10 cellular contexts compared by ENCODE assay signal in genomic region chr14:68359862-68360552, GRCh38.
DNase-seq lines count a peak whose midpoint lies in the region; ATAC-seq, FAIRE-seq and TF ChIP-seq lines count a peak whose summit lies in the region.
"Had no signal": no experiment of that assay in that cellular context is flagged by ENCODE, and none has a peak within 500 bp of the region (broad histone marks: within the 10 kb centered on the region; RNA-seq: fewer than 3 reads in every experiment).

No MANE protein-coding gene starts in this region.

- H3K27ac Mint-ChIP-seq in CD4-positive, CD25-positive, alpha-beta regulatory T cell, result peak overlapping the region; percentile 76 to 87 (median 83)

- TF ChIP-seq EP300 in ovary (IDR thresholded peaks at IDR 0.05), result no peak

- H3K4me1 Mint-ChIP-seq in CD4-positive, CD25-positive, alpha-beta regulatory T cell, result peaks cover 6 to 42% (median 22%) of the 10 kb centered on the region in 4 donors

- H3K36me3 Mint-ChIP-seq in CD4-positive, CD25-positive, alpha-beta regulatory T cell, result peaks cover 5% of the 10 kb centered on the region

- H3K9me3 ChIP-seq in CD4-positive, CD25-positive, alpha-beta regulatory T cell (ENCODE audit: control insufficient read depth in 2 of 2, low read length in 2 of 2), result no peaks in the 10 kb centered on the region
- H3K9me3 ChIP-seq in ovary, result no peaks in the 10 kb centered on the region

- ATAC-seq in CD4-positive, CD25-positive, alpha-beta regulatory T cell (ENCODE audit: low read depth in 2 of 2), result no peak
- ATAC-seq in foreskin keratinocyte (peak; percentile 16), GM21529 (IDR thresholded peaks at IDR 0.05; ENCODE audit: unreplicated experiment) (no peak), HG03378 (IDR thresholded peaks at IDR 0.05; ENCODE audit: unreplicated experiment) (no peak), GM19023 (IDR thresholded peaks at IDR 0.05; ENCODE audit: unreplicated experiment) (no peak)

- intact Hi-C loops in ovary (cut with DNase I), result no loop called here

- H3K27ac ChIP-seq in CD4-positive, CD25-positive, alpha-beta regulatory T cell (ENCODE audit: insufficient read depth, low read length, poor library complexity, severe bottlenecking), result no peak overlapping the region
- H3K27ac ChIP-seq in foreskin keratinocyte, result no peak overlapping the region
- H3K27ac ChIP-seq in ovary, result peak overlapping the region; percentile 22 to 79

- no peak for TF ChIP-seq CTCF in foreskin keratinocyte (conservative IDR thresholded peaks at IDR 0.05)
- no peak for TF ChIP-seq CTCF in ovary (IDR thresholded peaks at IDR 0.05)

- TF ChIP-seq POLR2A in ovary (IDR thresholded peaks at IDR 0.05) (no peak), H54 (IDR thresholded peaks at IDR 0.05; ENCODE audit: low read depth, low read length) (no peak)

- no peaks in the 10 kb centered on the region for H3K9me3 Mint-ChIP-seq in CD4-positive, CD25-positive, alpha-beta regulatory T cell

- H3K4me1 ChIP-seq in CD4-positive, CD25-positive, alpha-beta regulatory T cell (ENCODE audit: control insufficient read depth, insufficient read depth, low read length, poor library complexity, severe bottlenecking), result peaks cover 13% of the 10 kb centered on the region
- H3K4me1 ChIP-seq in foreskin keratinocyte (peaks cover 9% of the 10 kb centered on the region), ovary (ENCODE audit: insufficient read depth) (peaks cover 24% of the 10 kb centered on the region)

- WGBS in ovary, 3 donors, result 14 to 26% (median 24%) methylated on average over 7 of the region's 7 CpGs

- H3K27me3 ChIP-seq in CD4-positive, CD25-positive, alpha-beta regulatory T cell (ENCODE audit: control insufficient read depth, insufficient read depth, low read length), result no peaks in the 10 kb centered on the region
- no peaks in the 10 kb centered on the region for H3K27me3 ChIP-seq in foreskin keratinocyte
- H3K27me3 ChIP-seq in ovary, result no peaks in the 10 kb centered on the region

- no peak for FAIRE-seq in H54 (lab: Jason Lieb, UNC)
- FAIRE-seq: endometrium had no signal

- H3K4me3 ChIP-seq in CD4-positive, CD25-positive, alpha-beta regulatory T cell (ENCODE audit: low read depth, low read length), result no peak overlapping the region
- no peak overlapping the region for H3K4me3 ChIP-seq in ovary

- no peak for DNase-seq in CD4-positive, CD25-positive, alpha-beta regulatory T cell
- DNase-seq in RPMI7951 (ENCODE audit: low read depth), result peak; percentile 9
- peak; percentile 31 to 74 for DNase-seq in foreskin keratinocyte
- DNase-seq in ovary, result peak; percentile 49 to 75 (median 66)
- DNase-seq in H54 (ENCODE audit: insufficient read length, low spot score), result no peak
- DNase-seq: NCI-H510A treated with DMSO at 0.1 percent for 48 hours had no signal

- no peaks in the 10 kb centered on the region for H3K27me3 Mint-ChIP-seq in CD4-positive, CD25-positive, alpha-beta regulatory T cell

- H3K36me3 ChIP-seq in CD4-positive, CD25-positive, alpha-beta regulatory T cell (ENCODE audit: control insufficient read depth, insufficient read depth, low read length), result no peaks in the 10 kb centered on the region
- no peaks in the 10 kb centered on the region for H3K36me3 ChIP-seq in ovary

- H3K4me3 Mint-ChIP-seq in CD4-positive, CD25-positive, alpha-beta regulatory T cell, result peak overlapping the region in 2 of 4 donors; percentile 20 to 28

Comparison
In these comparisons a context has a peak if more than half of its experiments do, and no peak if none do; other contexts are left out.
1. DNase-seq: peak in RPMI7951 (single experiment), foreskin keratinocyte (2 of 2) and ovary (5 of 5); none in CD4-positive, CD25-positive, alpha-beta regulatory T cell (0 of 3) and H54 (single experiment).
2. H3K27ac ChIP-seq: peak in ovary (2 of 2); none in CD4-positive, CD25-positive, alpha-beta regulatory T cell (single experiment) and foreskin keratinocyte (single experiment).